Comparison of ENCODE assay signal across 8 cellular contexts in the genomic region with DNA sequence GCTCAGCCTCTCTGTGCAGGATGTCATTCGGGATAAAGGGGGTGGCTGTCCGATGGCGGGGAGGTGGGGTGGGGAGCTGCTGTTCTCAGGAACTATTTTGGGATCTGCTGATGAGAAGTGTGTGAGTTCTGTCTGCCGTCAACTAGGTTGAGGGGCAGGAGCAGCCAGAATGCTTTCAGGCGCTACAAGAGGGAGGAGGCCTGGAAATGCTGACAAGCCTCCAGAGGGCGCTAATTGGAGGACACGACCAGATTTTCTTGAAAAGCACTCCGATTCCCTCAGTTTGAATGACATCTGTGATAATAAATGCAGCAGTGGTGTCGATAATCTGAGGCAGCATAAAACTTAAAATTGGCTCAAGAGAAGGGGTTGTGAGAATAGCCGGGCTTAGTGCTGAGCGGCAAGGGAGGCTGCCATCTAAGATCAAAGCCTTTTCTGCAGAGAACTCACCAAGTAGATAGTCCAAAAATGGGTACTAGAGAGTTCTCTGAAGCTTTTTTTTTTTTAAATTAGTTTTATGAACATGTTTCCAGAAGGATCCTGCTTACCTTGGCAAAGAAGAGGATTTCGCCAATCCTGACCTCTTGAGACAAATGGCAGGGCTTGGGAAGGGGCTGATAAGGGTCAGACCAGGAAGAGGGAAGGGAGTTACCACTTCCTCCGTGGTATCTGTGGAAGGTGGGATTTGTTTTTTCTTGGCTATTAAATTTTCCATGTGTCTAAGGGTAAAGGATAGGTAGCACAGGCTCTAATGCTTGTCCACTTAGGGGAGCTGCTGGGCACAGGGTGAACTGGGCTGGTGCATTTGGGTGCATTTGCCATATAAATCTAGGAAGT.
DNase-seq lines count a peak whose midpoint lies in the region; ATAC-seq and TF ChIP-seq lines count a peak whose summit lies in the region.

No MANE protein-coding gene starts in this region.

- no peaks in the 10 kb centered on the region for H3K79me2 ChIP-seq in HCT116 (ENCODE audit: insufficient read depth, low read length)

- DNase-seq in CD14-positive monocyte (ENCODE audit: low spot score): no peak
- DNase-seq in HCT116 (ENCODE audit: low read depth, low spot score): no peak
- peak; percentile 40 for DNase-seq in activated CD4-positive, alpha-beta memory T cell treated with anti-CD3 and anti-CD28 coated beads for 36 hours
- no peak for DNase-seq in right atrium auricular region (ENCODE audit: low spot score)
- peak; percentile 9 to 24 for DNase-seq in stimulated activated naive CD8-positive, alpha-beta T cell treated with anti-CD3 and anti-CD28 coated beads, Interleukin-15, amount 100 ng/mL, for 72 hours
- no peak for DNase-seq in inferior parietal cortex (ENCODE audit: extremely low spot score)
- no peak for DNase-seq in omental fat pad (ENCODE audit: low spot score)

- RAD21 ChIA-PET in HCT116 (lab: Charles Lee; ENCODE audit: low non-redundant PET in 1 of 2, low total read pairs in 2 of 2, uncharacterized antibody in 2 of 2, unreplicated experiment in 2 of 2): no interaction called here

- TF ChIP-seq CTCF in CD14-positive monocyte (IDR thresholded peaks at IDR 0.05) (peak; percentile 51), HCT116 (IDR thresholded peaks at IDR 0.05 in 2 of 3, conservative IDR thresholded peaks at IDR 0.05 in 1 of 3; ENCODE audit: borderline replicate concordance in 1 of 3, insufficient read depth in 1 of 3, low read depth in 2 of 3, low read length in 2 of 3) (peak in 2 of 3 experiments; percentile 42 to 56; a peak in 4 of 6 replicates), right atrium auricular region (IDR thresholded peaks at IDR 0.05) (peak; percentile 40 to 64), omental fat pad (IDR thresholded peaks at IDR 0.05) (no peak)

- H3K36me3 ChIP-seq in HCT116 (ENCODE audit: control insufficient read depth in 1 of 2, insufficient read depth in 2 of 2, low read length in 2 of 2): 0 out of 4 replicates have a peak, but pooled peaks cover 0 to 7% of the 10 kb centered on the region in 2 experiments
- H3K36me3 ChIP-seq in right atrium auricular region: peaks cover 8% of the 10 kb centered on the region

- H3K9me2 ChIP-seq in HCT116 (ENCODE audit: insufficient read depth): no peaks in the 10 kb centered on the region

- no TSS peak for BruUV-seq in HCT116 (replicated peaks; lab: Mats Ljungman, UMichigan)

- POLR2A ChIA-PET in HCT116 (lab: Charles Lee): no interaction called here
- POLR2A ChIA-PET in activated CD4-positive, alpha-beta memory T cell treated with anti-CD3 and anti-CD28 coated beads for 36 hours (lab: Charles Lee): no interaction called here

- H3K4me1 ChIP-seq in HCT116 (ENCODE audit: control insufficient read depth in 1 of 2, insufficient read depth in 2 of 2, low read length in 2 of 2) (peaks cover 3 to 7% of the 10 kb centered on the region in 2 experiments; a peak in 1 of 4 replicates), right atrium auricular region (peaks cover 0 to 12% of the 10 kb centered on the region in 2 donors)

- no peaks in the 10 kb centered on the region for H3K27me3 Mint-ChIP-seq in CD14-positive monocyte (ENCODE audit: low read depth in 3 of 3)
- no peaks in the 10 kb centered on the region for H3K27me3 Mint-ChIP-seq in activated CD4-positive, alpha-beta memory T cell treated with anti-CD3 and anti-CD28 coated beads for 36 hours
- no peaks in the 10 kb centered on the region for H3K27me3 Mint-ChIP-seq in stimulated activated naive CD8-positive, alpha-beta T cell treated with anti-CD3 and anti-CD28 coated beads, Interleukin-15, amount 100 ng/mL, for 72 hours

- H3K4me3 Mint-ChIP-seq in CD14-positive monocyte: no peak overlapping the region
- no peak overlapping the region for H3K4me3 Mint-ChIP-seq in activated CD4-positive, alpha-beta memory T cell treated with anti-CD3 and anti-CD28 coated beads for 36 hours
- H3K4me3 Mint-ChIP-seq in stimulated activated naive CD8-positive, alpha-beta T cell treated with anti-CD3 and anti-CD28 coated beads, Interleukin-15, amount 100 ng/mL, for 72 hours: no peak overlapping the region

- H3K27me3 ChIP-seq in HCT116 (ENCODE audit: insufficient read depth, low read length) (no peaks in the 10 kb centered on the region), right atrium auricular region (no peaks in the 10 kb centered on the region)

- CTCF ChIA-PET in HCT116 (lab: Charles Lee): interaction anchor here (1.4 kb wide), 1 partner anchor 359 kb away, joined by 4 read pairs; no protein-coding TSS in a partner anchor
- CTCF ChIA-PET in activated CD4-positive, alpha-beta memory T cell treated with anti-CD3 and anti-CD28 coated beads for 36 hours (lab: Charles Lee): interaction anchor here (0.6 to 1.8 kb wide), 8 partner anchors 9 to 147 kb away, joined by 3 to 10 read pairs (median 4); a partner anchor contains a TSS

- peaks cover 83 to 84% of the 10 kb centered on the region in 2 donors for H3K36me3 Mint-ChIP-seq in CD14-positive monocyte
- peaks cover 27% of the 10 kb centered on the region for H3K36me3 Mint-ChIP-seq in activated CD4-positive, alpha-beta memory T cell treated with anti-CD3 and anti-CD28 coated beads for 36 hours

- H3K4me2 ChIP-seq in HCT116 (ENCODE audit: low read length): no peak overlapping the region

- H3K4me3 ChIP-seq in HCT116 (replicated peaks in 1 of 2; ENCODE audit: low read depth in 1 of 2, low read length in 2 of 2): no peak overlapping the region
- H3K4me3 ChIP-seq in right atrium auricular region: no peak overlapping the region

- TF ChIP-seq POLR2A in HCT116 (IDR thresholded peaks at IDR 0.05; ENCODE audit: borderline replicate concordance, extremely low read depth, insufficient read depth, insufficient read length): no peak

- peak overlapping the region in 1 of 7 donors; percentile 47 for H3K27ac Mint-ChIP-seq in CD14-positive monocyte
- no peak overlapping the region for H3K27ac Mint-ChIP-seq in activated CD4-positive, alpha-beta memory T cell treated with anti-CD3 and anti-CD28 coated beads for 36 hours
- no peak overlapping the region for H3K27ac Mint-ChIP-seq in stimulated activated naive CD8-positive, alpha-beta T cell treated with anti-CD3 and anti-CD28 coated beads, Interleukin-15, amount 100 ng/mL, for 72 hours

- ATAC-seq in HCT116: no peak
- no peak for ATAC-seq in stimulated activated naive CD8-positive, alpha-beta T cell treated with anti-CD3 and anti-CD28 coated beads, Interleukin-15, amount 100 ng/mL, for 72 hours
- ATAC-seq in omental fat pad (ENCODE audit: low FRiP score): no peak
- no peak for ATAC-seq in GM19328 (IDR thresholded peaks at IDR 0.05; ENCODE audit: unreplicated experiment)

- H3K4me1 Mint-ChIP-seq in CD14-positive monocyte: no peaks in the 10 kb centered on the region
- H3K4me1 Mint-ChIP-seq in activated CD4-positive, alpha-beta memory T cell treated with anti-CD3 and anti-CD28 coated beads for 36 hours (ENCODE audit: low read depth): no peaks in the 10 kb centered on the region
- H3K4me1 Mint-ChIP-seq in stimulated activated naive CD8-positive, alpha-beta T cell treated with anti-CD3 and anti-CD28 coated beads, Interleukin-15, amount 100 ng/mL, for 72 hours: no peaks in the 10 kb centered on the region

- H3K9ac ChIP-seq in HCT116 (ENCODE audit: low read length): no peak overlapping the region

- no peaks in the 10 kb centered on the region for H3K9me3 ChIP-seq in HCT116 (ENCODE audit: control insufficient read depth in 1 of 2, insufficient read depth in 1 of 2, low read depth in 1 of 2, low read length in 2 of 2)
- no peaks in the 10 kb centered on the region for H3K9me3 ChIP-seq in right atrium auricular region

- no peak overlapping the region for H2AFZ ChIP-seq in HCT116 (ENCODE audit: low read depth, low read length, poor library complexity, severe bottlenecking)

- peak; percentile 22 for TF ChIP-seq RAD21 in HCT116 (IDR thresholded peaks at IDR 0.05; ENCODE audit: low read depth)

- peaks cover 0 to 2% (median 0%) of the 10 kb centered on the region in 7 donors for H3K9me3 Mint-ChIP-seq in CD14-positive monocyte
- H3K9me3 Mint-ChIP-seq in activated CD4-positive, alpha-beta memory T cell treated with anti-CD3 and anti-CD28 coated beads for 36 hours: no peaks in the 10 kb centered on the region
- no peaks in the 10 kb centered on the region for H3K9me3 Mint-ChIP-seq in stimulated activated naive CD8-positive, alpha-beta T cell treated with anti-CD3 and anti-CD28 coated beads, Interleukin-15, amount 100 ng/mL, for 72 hours

- H4K20me1 ChIP-seq in HCT116 (ENCODE audit: insufficient read depth): no peaks in the 10 kb centered on the region

- H3K27ac ChIP-seq in HCT116 (ENCODE audit: low read depth, low read length): no peak overlapping the region
- H3K27ac ChIP-seq in right atrium auricular region: no peak overlapping the region

- intact Hi-C loops in CD14-positive monocyte (cut with micrococcal nuclease): loop anchor here in 1 of 2 donors (10.0 kb wide), 1 partner anchor 116 kb away; no protein-coding TSS in a partner anchor
- intact Hi-C loops in HCT116 (cut with micrococcal nuclease): loop anchor here (5.0 to 10.0 kb wide), 2 partner anchors 119 to 146 kb away; no protein-coding TSS in a partner anchor
- intact Hi-C loops in activated CD4-positive, alpha-beta memory T cell treated with anti-CD3 and anti-CD28 coated beads for 36 hours (cut with micrococcal nuclease): loop anchor here (2.0 kb wide), 1 partner anchor 114 kb away; no protein-coding TSS in a partner anchor

TF ChIP-seq in HCT116, 20 proteins besides CTCF, POLR2A, EP300 and RAD21 (continues in another document):
- TF ChIP-seq ELF1 (IDR thresholded peaks at IDR 0.05; ENCODE audit: borderline replicate concordance, low read depth): no peak
- TF ChIP-seq, protein P1, sequence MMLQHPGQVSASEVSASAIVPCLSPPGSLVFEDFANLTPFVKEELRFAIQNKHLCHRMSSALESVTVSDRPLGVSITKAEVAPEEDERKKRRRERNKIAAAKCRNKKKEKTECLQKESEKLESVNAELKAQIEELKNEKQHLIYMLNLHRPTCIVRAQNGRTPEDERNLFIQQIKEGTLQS (IDR thresholded peaks at IDR 0.05): no peak
- TF ChIP-seq CEBPB (IDR thresholded peaks at IDR 0.05; ENCODE audit: low read depth): no peak
- no peak for TF ChIP-seq SP1 (IDR thresholded peaks at IDR 0.05; ENCODE audit: low read depth)
- no peak for TF ChIP-seq EZH2 (IDR thresholded peaks at IDR 0.05)
- no peak for TF ChIP-seq EGR1 (IDR thresholded peaks at IDR 0.05; ENCODE audit: low read depth)
- TF ChIP-seq CBX3 (IDR thresholded peaks at IDR 0.05; ENCODE audit: low read depth): no peak
- no peak for TF ChIP-seq EZH2phosphoT487 (IDR thresholded peaks at IDR 0.05; ENCODE audit: borderline replicate concordance)
- no peak for TF ChIP-seq SRF (IDR thresholded peaks at IDR 0.05; ENCODE audit: low read depth)
- no peak for TF ChIP-seq ZNF274 (IDR thresholded peaks at IDR 0.05; ENCODE audit: low read depth, low read length)
- no peak for TF ChIP-seq POLR2AphosphoS5 (IDR thresholded peaks at IDR 0.05; ENCODE audit: low read depth, low read length)
- TF ChIP-seq, protein P2, sequence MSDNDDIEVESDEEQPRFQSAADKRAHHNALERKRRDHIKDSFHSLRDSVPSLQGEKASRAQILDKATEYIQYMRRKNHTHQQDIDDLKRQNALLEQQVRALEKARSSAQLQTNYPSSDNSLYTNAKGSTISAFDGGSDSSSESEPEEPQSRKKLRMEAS (IDR thresholded peaks at IDR 0.05): no peak
- TF ChIP-seq ZFX (IDR thresholded peaks at IDR 0.05): no peak

Comparison
In these comparisons a context has a peak if more than half of its experiments do, and no peak if none do; other contexts are left out.
1. DNase-seq: peak in activated CD4-positive, alpha-beta memory T cell treated with anti-CD3 and anti-CD28 coated beads for 36 hours (single experiment) and stimulated activated naive CD8-positive, alpha-beta T cell treated with anti-CD3 and anti-CD28 coated beads, Interleukin-15, amount 100 ng/mL, for 72 hours (2 of 2); none in CD14-positive monocyte (single experiment), HCT116 (single experiment), right atrium auricular region (single experiment), inferior parietal cortex (single experiment) and omental fat pad (single experiment).
2. CTCF ChIP-seq: peak in CD14-positive monocyte (single experiment), HCT116 (2 of 3) and right atrium auricular region (2 of 2); none in omental fat pad (0 of 3).